Comparison of ENCODE assay signal across 16 cellular contexts in the genomic region with DNA sequence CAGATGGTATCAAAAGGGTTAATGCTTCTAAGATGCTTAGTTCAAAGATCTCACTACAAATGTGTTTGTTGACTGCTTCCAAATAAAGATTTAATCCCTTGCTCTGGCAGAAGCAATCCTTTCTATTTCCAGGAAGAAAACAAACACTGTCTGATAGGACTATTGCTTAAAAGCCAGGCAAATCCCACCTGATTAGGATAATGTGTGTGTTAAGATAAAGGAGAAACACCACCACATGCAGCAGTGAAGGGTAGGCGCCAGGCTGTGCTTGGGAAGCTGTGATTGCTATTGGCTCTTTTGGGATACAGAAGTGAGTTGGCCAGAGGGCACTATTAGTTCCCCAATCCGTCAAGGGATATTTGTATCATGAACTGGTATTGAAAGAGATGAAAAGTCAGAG.
DNase-seq lines count a peak whose midpoint lies in the region; ATAC-seq, FAIRE-seq and TF ChIP-seq lines count a peak whose summit lies in the region.
"Had no signal": no experiment of that assay in that cellular context is flagged by ENCODE, and none has a peak within 500 bp of the region (broad histone marks: within the 10 kb centered on the region; RNA-seq: fewer than 3 reads in every experiment).

No MANE protein-coding gene starts in this region.

- POLR2A ChIA-PET in H1 (lab: Charles Lee; ENCODE audit: partially characterized antibody) = no interaction called here

- no peak overlapping the region for H2BK120ac ChIP-seq in H1 (replicated peaks; ENCODE audit: low read depth, low read length)

- DNase-seq in HFFc6 (no peak), H1 (ENCODE audit: low read depth in 1 of 2, low spot score in 2 of 2) (no peak), retina (peak; percentile 14), T-helper 2 cell (no peak)
- no peak for DNase-seq in NK-92 treated with Interleukin-12 subunit alpha and Interleukin-12 subunit beta, amount 100 ng/mL, for 24 hours (lab: John Stamatoyannopoulos, UW)
- DNase-seq: activated CD4-positive, alpha-beta T cell treated with anti-CD3 and anti-CD28 coated beads, Interleukin-2, amount 50 U/mL, for 1 hour; activated gamma-delta T cell treated with Interleukin-2 at 50 U/mL for 16 hours; CD8-positive, alpha-beta memory T cell; Karpas-422; midbrain; NCI-H1105 treated with DMSO at 0.1 percent for 48 hours; T-cell had no signal

- no peak for TF ChIP-seq POLR2A in H1 (IDR thresholded peaks at IDR 0.05; ENCODE audit: control extremely low read depth in 1 of 2, low read depth in 2 of 2, low read length in 2 of 2)

- H3K4me3 ChIP-seq in ACC112 (ENCODE audit: low read depth, low read length) (peak overlapping the region; percentile 51), H1 (ENCODE audit: extremely low read depth in 1 of 4, insufficient read depth in 2 of 4, low read depth in 3 of 4, low read length in 4 of 4) (no peak overlapping the region)

- peak overlapping the region; percentile 76 for H3K27ac ChIP-seq in ACC112 (ENCODE audit: low read depth, low read length)
- no peak overlapping the region for H3K27ac ChIP-seq in H1 (ENCODE audit: low read depth, low read length)

- no peak for ATAC-seq in GM21576 (IDR thresholded peaks at IDR 0.05; ENCODE audit: unreplicated experiment)
- no peak for ATAC-seq in GM19455 (IDR thresholded peaks at IDR 0.05; ENCODE audit: unreplicated experiment)

- no peak overlapping the region for H3K4me2 ChIP-seq in H1 (ENCODE audit: insufficient read depth in 1 of 2, low read depth in 2 of 2, low read length in 2 of 2)

- H3K27ac Mint-ChIP-seq in HFFc6 = peak overlapping the region; percentile 29; the same call in 1 of the 2 replicates
- H3K27ac Mint-ChIP-seq: CD8-positive, alpha-beta memory T cell; stimulated activated naive CD8-positive, alpha-beta T cell treated with anti-CD3 and anti-CD28 coated beads, Interleukin-15, Interleukin-2, amounts not matched to agents 100 ng/mL and 50 ng/mL, for 24 hours; T-cell had no signal

- H3K4me1 ChIP-seq in ACC112 (ENCODE audit: control insufficient read depth, insufficient read depth, low read length, unreplicated experiment) = peaks cover 18% of the 10 kb centered on the region
- no peaks in the 10 kb centered on the region for H3K4me1 ChIP-seq in H1 (replicated peaks in 1 of 4; ENCODE audit: control insufficient read depth in 3 of 4, insufficient read depth in 4 of 4, low read length in 3 of 4)

- no peaks in the 10 kb centered on the region for H4K20me1 ChIP-seq in H1 (replicated peaks in 1 of 2; ENCODE audit: control insufficient read depth in 1 of 2, insufficient read depth in 2 of 2, low read length in 2 of 2)

- H3K4me1 Mint-ChIP-seq in HFFc6 (ENCODE audit: low read depth) = peaks cover 18% of the 10 kb centered on the region
- H3K4me1 Mint-ChIP-seq: CD8-positive, alpha-beta memory T cell; T-cell had no signal

- H3K9me3 Mint-ChIP-seq in HFFc6 = peaks cover 11% of the 10 kb centered on the region

- peak overlapping the region; percentile 71; the same call in 1 of the 2 replicates for H3K4me3 Mint-ChIP-seq in HFFc6
- H3K4me3 Mint-ChIP-seq: CD8-positive, alpha-beta memory T cell; stimulated activated naive CD8-positive, alpha-beta T cell treated with anti-CD3 and anti-CD28 coated beads, Interleukin-15, Interleukin-2, amounts not matched to agents 100 ng/mL and 50 ng/mL, for 24 hours; T-cell had no signal

- no peak overlapping the region for H4K8ac ChIP-seq in H1 (ENCODE audit: extremely low read depth, insufficient read depth, low read length)

- H3K9ac ChIP-seq in H1 (replicated peaks in 1 of 4; ENCODE audit: extremely low read depth in 1 of 4, low read depth in 3 of 4, low read length in 3 of 4) = no peak overlapping the region

- H3K9me3 ChIP-seq in H1 (ENCODE audit: insufficient read depth in 2 of 2, low read depth in 1 of 2, low read length in 1 of 2) = no peaks in the 10 kb centered on the region

- H3K18ac ChIP-seq in H1 (ENCODE audit: extremely low read depth, low read length) = no peak overlapping the region

- 47% methylated on average over 2 of the region's 2 CpGs; no CpG with 5 or more reads in 1 of the 2 experiments for WGBS in H1 (ENCODE audit: extremely low coverage in 1 of 2, insufficient coverage in 1 of 2, insufficient read length in 1 of 2, insufficient replicate concordance in 2 of 2, low coverage in 1 of 2, low lambda C conversion rate in 2 of 2, missing lambda C conversion rate in 1 of 2), 2 experiments

- CTCF ChIA-PET in H1 (lab: Charles Lee; ENCODE audit: partially characterized antibody) = interaction anchor here (0.7 to 2.9 kb wide), 7 partner anchors 11 to 274 kb away, joined by 3 to 29 read pairs (median 5); no protein-coding TSS in a partner anchor

- peaks cover 6% of the 10 kb centered on the region; the same call in 1 of the 2 replicates for H3K27me3 Mint-ChIP-seq in HFFc6 (ENCODE audit: insufficient read depth)
- H3K27me3 Mint-ChIP-seq: stimulated activated naive CD8-positive, alpha-beta T cell treated with anti-CD3 and anti-CD28 coated beads, Interleukin-15, Interleukin-2, amounts not matched to agents 100 ng/mL and 50 ng/mL, for 24 hours had no signal

- H3K27me3 ChIP-seq in ACC112 (ENCODE audit: insufficient read depth, low read length) (no peaks in the 10 kb centered on the region), H1 (replicated peaks in 1 of 4; ENCODE audit: control insufficient read depth in 3 of 4, extremely low read depth in 1 of 4, insufficient read depth in 3 of 4, low read length in 3 of 4) (no peaks in the 10 kb centered on the region)

- no peak overlapping the region for H2AK5ac ChIP-seq in H1 (ENCODE audit: low read depth, low read length)

- H3K79me2 ChIP-seq in ACC112 (ENCODE audit: control insufficient read depth, insufficient read depth, low read length, unreplicated experiment) = no peaks in the 10 kb centered on the region
- no peaks in the 10 kb centered on the region for H3K79me2 ChIP-seq in H1 (ENCODE audit: control insufficient read depth in 1 of 2, insufficient read depth in 2 of 2, low read length in 2 of 2)

- H3K23ac ChIP-seq in H1 (ENCODE audit: insufficient read length) = no peak overlapping the region

- TF ChIP-seq CTCF in HFFc6 (IDR thresholded peaks at IDR 0.05) (no peak), H1 (IDR thresholded peaks at IDR 0.05; ENCODE audit: control extremely low read depth in 1 of 3, insufficient read depth in 1 of 3, low read depth in 1 of 3, low read length in 3 of 3) (no peak)

- no peak for FAIRE-seq in H1 (lab: Jason Lieb, UNC)

- no peak overlapping the region for H3K4ac ChIP-seq in H1 (replicated peaks; ENCODE audit: insufficient read length, low read depth, low read length)

- H2AFZ ChIP-seq in ACC112 (ENCODE audit: low read length, unreplicated experiment) (peak overlapping the region; percentile 17), H1 (ENCODE audit: low read length) (peak overlapping the region; percentile 35; the same call in 1 of the 2 replicates)

- H2BK5ac ChIP-seq in H1 (ENCODE audit: low read depth, low read length) = no peak overlapping the region

- no peak overlapping the region for H4K91ac ChIP-seq in H1 (replicated peaks; ENCODE audit: insufficient read length, low read length)

- no peak overlapping the region for H3K56ac ChIP-seq in H1 (replicated peaks; ENCODE audit: insufficient read length, low read depth, low read length)

- H2BK15ac ChIP-seq in H1 (ENCODE audit: low read length) = no peak overlapping the region

- H3K23me2 ChIP-seq in H1 (ENCODE audit: low read depth, low read length) = no peaks in the 10 kb centered on the region

- TF ChIP-seq EP300 in H1 (IDR thresholded peaks at IDR 0.05; ENCODE audit: borderline replicate concordance in 1 of 2, low read depth in 2 of 2, low read length in 2 of 2) = no peak

- no peak for TF ChIP-seq RAD21 in H1 (IDR thresholded peaks at IDR 0.05 in 1 of 2, conservative IDR thresholded peaks at IDR 0.05 in 1 of 2; ENCODE audit: low read depth in 2 of 2, low read length in 2 of 2)

- H3K79me1 ChIP-seq in H1 (ENCODE audit: low read depth, low read length) = no peaks in the 10 kb centered on the region

- no peak overlapping the region for H2BK12ac ChIP-seq in H1 (ENCODE audit: low read depth, low read length)

- H3K14ac ChIP-seq in H1 (ENCODE audit: insufficient read length) = no peak overlapping the region

- no peak overlapping the region for H2BK20ac ChIP-seq in H1 (ENCODE audit: low read length)

- H4K5ac ChIP-seq in H1 (ENCODE audit: insufficient read length, low read depth, low read length) = no peak overlapping the region

- H3K36me3 Mint-ChIP-seq in HFFc6 (ENCODE audit: low read depth) = peaks cover 9% of the 10 kb centered on the region; the same call in 1 of the 2 replicates
- H3K36me3 Mint-ChIP-seq: T-cell had no signal

- H3K36me3 ChIP-seq in ACC112 (ENCODE audit: insufficient read depth, low read length) = no peaks in the 10 kb centered on the region
- no peaks in the 10 kb centered on the region for H3K36me3 ChIP-seq in H1 (ENCODE audit: control insufficient read depth in 2 of 4, insufficient read depth in 4 of 4, low read length in 3 of 4)

TF ChIP-seq in H1, 55 proteins besides CTCF, POLR2A, EP300 and RAD21 (continues in another document):
- TF ChIP-seq GABPA (IDR thresholded peaks at IDR 0.05; ENCODE audit: borderline replicate concordance, insufficient read depth, low read length) = no peak
- no peak for TF ChIP-seq EGR1 (IDR thresholded peaks at IDR 0.05; ENCODE audit: borderline replicate concordance, low read depth, low read length)
- no peak for TF ChIP-seq ASH2L (IDR thresholded peaks at IDR 0.05; ENCODE audit: low read length)
- no peak for TF ChIP-seq KDM5A (IDR thresholded peaks at IDR 0.05; ENCODE audit: low read length)
- TF ChIP-seq, protein P1, sequence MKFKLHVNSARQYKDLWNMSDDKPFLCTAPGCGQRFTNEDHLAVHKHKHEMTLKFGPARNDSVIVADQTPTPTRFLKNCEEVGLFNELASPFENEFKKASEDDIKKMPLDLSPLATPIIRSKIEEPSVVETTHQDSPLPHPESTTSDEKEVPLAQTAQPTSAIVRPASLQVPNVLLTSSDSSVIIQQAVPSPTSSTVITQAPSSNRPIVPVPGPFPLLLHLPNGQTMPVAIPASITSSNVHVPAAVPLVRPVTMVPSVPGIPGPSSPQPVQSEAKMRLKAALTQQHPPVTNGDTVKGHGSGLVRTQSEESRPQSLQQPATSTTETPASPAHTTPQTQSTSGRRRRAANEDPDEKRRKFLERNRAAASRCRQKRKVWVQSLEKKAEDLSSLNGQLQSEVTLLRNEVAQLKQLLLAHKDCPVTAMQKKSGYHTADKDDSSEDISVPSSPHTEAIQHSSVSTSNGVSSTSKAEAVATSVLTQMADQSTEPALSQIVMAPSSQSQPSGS (IDR thresholded peaks at IDR 0.05; ENCODE audit: low read length) = no peak
- TF ChIP-seq JUND (IDR thresholded peaks at IDR 0.05; ENCODE audit: low read length) = no peak
- TF ChIP-seq POLR2AphosphoS5 (IDR thresholded peaks at IDR 0.05; ENCODE audit: low read depth, low read length) = no peak
- TF ChIP-seq SRF (IDR thresholded peaks at IDR 0.05; ENCODE audit: low read depth, low read length) = no peak
- TF ChIP-seq SP4 (IDR thresholded peaks at IDR 0.05; ENCODE audit: low read length) = no peak
- TF ChIP-seq CHD2 (IDR thresholded peaks at IDR 0.05; ENCODE audit: low read length) = no peak
- no peak for TF ChIP-seq TBP (IDR thresholded peaks at IDR 0.05; ENCODE audit: low read depth, low read length)
